Comparison of ENCODE assay signal across 10 cellular contexts in the genomic region with DNA sequence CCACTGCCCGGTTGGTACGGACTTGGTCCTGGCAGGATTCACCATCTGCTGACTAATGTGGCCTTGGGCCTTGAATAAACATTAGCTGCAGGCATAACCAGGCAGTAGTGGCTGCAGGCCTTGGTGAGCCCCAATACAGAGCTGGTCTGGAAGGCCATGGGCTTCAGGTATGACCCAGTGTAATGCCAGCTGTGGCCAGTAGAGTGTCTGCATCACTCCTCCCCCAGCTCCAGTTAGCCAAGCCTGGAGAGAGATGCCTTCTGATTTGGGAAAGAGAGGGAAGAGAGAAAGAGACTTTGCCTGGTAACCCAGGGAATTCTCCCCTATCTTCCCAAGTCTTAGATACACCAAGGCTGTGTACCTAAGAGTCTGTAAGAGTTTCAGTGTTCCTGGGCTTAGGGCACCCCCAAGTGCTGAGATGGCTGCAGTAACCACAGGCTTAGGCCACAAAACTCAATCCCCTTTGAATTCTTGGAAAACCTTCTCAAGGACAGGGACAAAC. TPM values are rescaled to one million over a fixed set of nuclear protein-coding genes. Genes with fewer than 3 reads are reported as not detected.
DNase-seq lines count a peak whose midpoint lies in the region; ATAC-seq, FAIRE-seq and TF ChIP-seq lines count a peak whose summit lies in the region.
"Had no signal": no experiment of that assay in that cellular context is flagged by ENCODE, and none has a peak within 500 bp of the region (broad histone marks: within the 10 kb centered on the region; RNA-seq: fewer than 3 reads in every experiment).

No MANE protein-coding gene starts in this region.

- TF ChIP-seq CTCF in bronchial epithelial cell (IDR thresholded peaks at IDR 0.05; ENCODE audit: insufficient read depth, low read length, severe bottlenecking) (peak; percentile 59), mucosa of descending colon (IDR thresholded peaks at IDR 0.05) (no peak)

- no peaks in the 10 kb centered on the region for H3K27me3 ChIP-seq in bronchial epithelial cell (ENCODE audit: control insufficient read depth, insufficient read depth, low read length)

- intact Hi-C loops in mucosa of descending colon (cut with DNase I, micrococcal nuclease), result no loop called here

- H3K4me3 ChIP-seq in bronchial epithelial cell (ENCODE audit: low read depth, low read length), result no peak overlapping the region
- no peak overlapping the region for H3K4me3 ChIP-seq in mucosa of descending colon
- H3K4me3 ChIP-seq: SK-N-MC had no signal

- FAIRE-seq in bronchial epithelial cell (lab: Jason Lieb, UNC), result peak; percentile 7

- peak; percentile 55 for ATAC-seq in mucosa of descending colon
- ATAC-seq in HG03469 (IDR thresholded peaks at IDR 0.05; ENCODE audit: unreplicated experiment), result no peak
- no peak for ATAC-seq in GM21786 (IDR thresholded peaks at IDR 0.05; ENCODE audit: unreplicated experiment)
- no peak for ATAC-seq in GM19324 (IDR thresholded peaks at IDR 0.05; ENCODE audit: low FRiP score, unreplicated experiment)

- H3K36me3 ChIP-seq in bronchial epithelial cell (ENCODE audit: control insufficient read depth, insufficient read depth, low read length) (no peaks in the 10 kb centered on the region), mucosa of descending colon (ENCODE audit: low read depth) (no peaks in the 10 kb centered on the region)

- H3K9me3 ChIP-seq in mucosa of descending colon, result no peaks in the 10 kb centered on the region

- no peaks in the 10 kb centered on the region for H3K4me1 ChIP-seq in mucosa of descending colon (ENCODE audit: low read depth)

- DNase-seq in EL, result peak; percentile 13
- DNase-seq in HT1080 (ENCODE audit: low read depth), result peak; percentile 21
- DNase-seq in bronchial epithelial cell (ENCODE audit: low read depth), result peak; percentile 20
- no peak for DNase-seq in mucosa of descending colon
- DNase-seq in NCI-H2227 (lab: John Stamatoyannopoulos, UW; ENCODE audit: unreplicated experiment), result no peak
- DNase-seq: stimulated activated CD4-positive, alpha-beta T cell treated with anti-CD3 and anti-CD28 coated beads, Interleukin-4, amount 100 ng/mL, for 4 hours had no signal

RNA-seq across cellular contexts. Expression of a gene that starts 5.6 kb away (rescaled TPM):
- total RNA-seq in HT1080 (2014; rRNA removed; shearing (Covaris generic)), result 0.17 and 1.1 TPM in 2 replicates
- polyA plus RNA-seq in HT1080 (2015; cell fraction: cytosol; rRNA removed), result 0.64 and 0.77 TPM in 2 replicates
- 0.96 and 1.1 TPM in 2 replicates for polyA plus RNA-seq in HT1080 (2015; cell fraction: nucleus; rRNA removed)
- total RNA-seq in bronchial epithelial cell, result 0.64 and 1.3 TPM in 2 replicates
- 1 to 10 TPM in 2 of 3 donors, under 1 TPM in 1; 0.58 to 3.8 (median 1.3) TPM for total RNA-seq in mucosa of descending colon

RNA-seq across cellular contexts. Expression of a gene that starts 19.1 kb away (rescaled TPM):
- 6.1 and 8.1 TPM in 2 replicates for total RNA-seq in HT1080 (2014; rRNA removed; shearing (Covaris generic))
- 5.8 and 8.1 TPM in 2 replicates for polyA plus RNA-seq in HT1080 (2015; cell fraction: cytosol; rRNA removed)
- polyA plus RNA-seq in HT1080 (2015; cell fraction: nucleus; rRNA removed), result 16.3 and 17.5 TPM in 2 replicates
- total RNA-seq in bronchial epithelial cell (5.0 and 7.0 TPM in 2 replicates), mucosa of descending colon (10 to 100 TPM in 1 of 3 donors, 1 to 10 TPM in 2; 9.6 to 12.4 (median 9.7) TPM)

Comparison
In these comparisons a context has a peak if more than half of its experiments do, and no peak if none do; other contexts are left out.
1. DNase-seq: peak in EL (single experiment), HT1080 (single experiment) and bronchial epithelial cell (single experiment); none in mucosa of descending colon (0 of 3) and NCI-H2227 (single experiment).